In the genomic region with DNA sequence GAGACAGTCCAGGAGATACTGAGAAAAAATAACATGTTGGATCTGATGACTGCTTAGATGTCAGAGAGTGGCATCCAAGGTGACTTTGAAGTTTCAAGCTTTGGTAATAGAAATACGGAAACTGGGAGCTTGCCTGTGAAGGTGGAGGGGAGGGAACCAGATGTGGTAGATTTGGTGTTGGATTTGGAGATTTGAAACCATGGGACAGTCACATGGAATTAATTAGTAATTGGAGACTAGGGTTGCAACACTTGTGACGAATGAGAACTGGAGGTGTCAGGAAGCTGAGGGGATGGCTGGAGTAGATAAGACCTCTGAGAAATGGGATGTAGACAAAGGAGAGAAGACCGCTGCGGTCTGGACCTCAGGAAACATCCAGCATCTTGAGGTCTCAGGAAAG, we compare ENCODE assay signal across 17 cellular contexts. TPM values are rescaled to one million over a fixed set of nuclear protein-coding genes. Genes with fewer than 3 reads are reported as not detected.
DNase-seq lines count a peak whose midpoint lies in the region; ATAC-seq and TF ChIP-seq lines count a peak whose summit lies in the region.
"Had no signal": no experiment of that assay in that cellular context is flagged by ENCODE, and none has a peak within 500 bp of the region (broad histone marks: within the 10 kb centered on the region; RNA-seq: fewer than 3 reads in every experiment).

No MANE protein-coding gene starts in this region.

- CTCF ChIA-PET in BJ (lab: Yijun Ruan, JAX) = interaction anchor here (0.8 to 1.4 kb wide), 2 partner anchors 26 to 29 kb away, joined by 3 to 4 read pairs; no protein-coding TSS in a partner anchor
- CTCF ChIA-PET in IMR-90 (lab: Yijun Ruan, JAX) = interaction anchor here (0.8 kb wide), 1 partner anchor 26 kb away, joined by 3 read pairs; no protein-coding TSS in a partner anchor

- peak overlapping the region; percentile 25 for H4K5ac ChIP-seq in IMR-90 (ENCODE audit: low read depth, low read length)
- no peak overlapping the region for H4K5ac ChIP-seq in mesendoderm (ENCODE audit: low read length)

- WGBS in IMR-90 (ENCODE audit: extremely low coverage in 2 of 2, insufficient read length in 1 of 2), 2 experiments = 100% methylated on average over 1 of the region's 4 CpGs; no CpG with 5 or more reads in 1 of the 2 experiments
- WGBS in mesendoderm (ENCODE audit: extremely low coverage, insufficient coverage, low lambda C conversion rate) = no CpG with 5 or more reads among the region's 4 CpGs

- H3K14ac ChIP-seq in IMR-90 (replicated peaks; ENCODE audit: low read depth, low read length) = peak overlapping the region; percentile 16; the same call in 1 of the 2 replicates

- H3K56ac ChIP-seq in IMR-90 (ENCODE audit: extremely low read depth, insufficient read depth, low read length) = no peak overlapping the region
- H3K56ac ChIP-seq in mesendoderm (ENCODE audit: low read length) = no peak overlapping the region

- in situ Hi-C loops in IMR-90 (cut with MboI; ENCODE audit: low sequenced_read_pairs) = no loop called here

- ATAC-seq in IMR-90 (ENCODE audit: low read depth) = no peak
- ATAC-seq: activated T-cell treated with anti-CD3 and anti-CD28 coated beads, Interleukin-2, amount 50 U/mL, for 72 hours; esophagus mucosa; right lobe of liver had no signal

- peak overlapping the region; percentile 60; the same call in 2 of the 3 replicates for H2BK15ac ChIP-seq in IMR-90 (ENCODE audit: low read depth, low read length)
- H2BK15ac ChIP-seq in mesendoderm (replicated peaks; ENCODE audit: low read depth) = no peak overlapping the region

- no peak overlapping the region for H3K4me3 ChIP-seq in BJ (ENCODE audit: low read depth, low read length)
- no peak overlapping the region for H3K4me3 ChIP-seq in IMR-90 (ENCODE audit: insufficient read depth, low read depth, low read length)
- no peak overlapping the region for H3K4me3 ChIP-seq in mesendoderm (ENCODE audit: low read length)
- H3K4me3 ChIP-seq: right lobe of liver had no signal

- H2AK5ac ChIP-seq in IMR-90 (ENCODE audit: low read depth, low read length) (peak overlapping the region; percentile 48; the same call in 1 of the 2 replicates), mesendoderm (ENCODE audit: low read length) (no peak overlapping the region)

- H3K27ac Mint-ChIP-seq in chondrocyte (ENCODE audit: unreplicated experiment) = peak overlapping the region; percentile 20
- H3K27ac Mint-ChIP-seq: activated B cell treated with CpG ODN at 0.5 μM for 24 hours; activated naive CD8-positive, alpha-beta T cell treated with anti-CD3 and anti-CD28 coated beads for 36 hours; activated T-cell treated with anti-CD3 and anti-CD28 coated beads, Interleukin-2, amount 50 U/mL, for 72 hours; B cell had no signal

- TF ChIP-seq CTCF in BJ (IDR thresholded peaks at IDR 0.05; ENCODE audit: insufficient read depth, low read depth, low read length) = no peak
- TF ChIP-seq CTCF in IMR-90 (conservative IDR thresholded peaks at IDR 0.05; ENCODE audit: low read depth, low read length) = no peak
- TF ChIP-seq CTCF in chondrocyte (IDR thresholded peaks at IDR 0.05) = no peak

- H3K18ac ChIP-seq in IMR-90 (ENCODE audit: low read depth, low read length) (peak overlapping the region; percentile 42), mesendoderm (ENCODE audit: low read length) (no peak overlapping the region)

- H3K79me2 ChIP-seq in mesendoderm (ENCODE audit: control insufficient read depth, insufficient read depth, low read length) = no peaks in the 10 kb centered on the region

- dilution Hi-C loops in IMR-90 (cut with HindIII; ENCODE audit: low sequenced_read_pairs, unreplicated experiment) = no loop called here

- H4K20me1 ChIP-seq in IMR-90 (ENCODE audit: insufficient read depth, low read length) = no peaks in the 10 kb centered on the region

- H4K91ac ChIP-seq in IMR-90 (ENCODE audit: insufficient read depth, low read depth, low read length) = no peak overlapping the region

- no peak overlapping the region for H3K23ac ChIP-seq in IMR-90 (ENCODE audit: low read depth, low read length)
- H3K23ac ChIP-seq in mesendoderm (ENCODE audit: low read length) = no peak overlapping the region

- H3K9ac ChIP-seq in IMR-90 (ENCODE audit: low read depth, low read length) (no peak overlapping the region), mesendoderm (ENCODE audit: low read length) (no peak overlapping the region)

- TF ChIP-seq POLR2A in IMR-90 (IDR thresholded peaks at IDR 0.05; ENCODE audit: low read depth, low read length) = no peak

- no peak for TF ChIP-seq RAD21 in IMR-90 (IDR thresholded peaks at IDR 0.05; ENCODE audit: low read length)

- H3K36me3 Mint-ChIP-seq in chondrocyte (ENCODE audit: low read depth) = no peaks in the 10 kb centered on the region
- H3K36me3 Mint-ChIP-seq: activated naive CD8-positive, alpha-beta T cell treated with anti-CD3 and anti-CD28 coated beads for 36 hours had no signal

- H3K4ac ChIP-seq in IMR-90 (ENCODE audit: low read depth, low read length) = peak overlapping the region; percentile 21; the same call in 1 of the 2 replicates
- no peak overlapping the region for H3K4ac ChIP-seq in mesendoderm (ENCODE audit: low read depth, low read length)

- H3K27me3 ChIP-seq in BJ (ENCODE audit: control insufficient read depth, insufficient read depth, low read length) (no peaks in the 10 kb centered on the region), IMR-90 (ENCODE audit: control insufficient read depth, insufficient read depth, low read length) (no peaks in the 10 kb centered on the region), mesendoderm (ENCODE audit: insufficient read depth, low read length, poor library complexity) (no peaks in the 10 kb centered on the region)
- H3K27me3 ChIP-seq: right lobe of liver had no signal

- peaks cover 5% of the 10 kb centered on the region; the same call in 1 of the 2 replicates for H3K9me1 ChIP-seq in IMR-90 (ENCODE audit: insufficient read depth, low read length)

- H2BK5ac ChIP-seq in IMR-90 (ENCODE audit: low read depth, low read length, poor library complexity, severe bottlenecking) = no peak overlapping the region
- no peak overlapping the region for H2BK5ac ChIP-seq in mesendoderm (ENCODE audit: low read length)

- intact Hi-C loops in IMR-90 (cut with micrococcal nuclease) = no loop called here

- no peaks in the 10 kb centered on the region for H3K27me3 Mint-ChIP-seq in chondrocyte (ENCODE audit: low read depth)

- H3K36me3 ChIP-seq in BJ (ENCODE audit: control insufficient read depth, insufficient read depth, low read length) = no peaks in the 10 kb centered on the region
- no peaks in the 10 kb centered on the region for H3K36me3 ChIP-seq in IMR-90 (ENCODE audit: control insufficient read depth, insufficient read depth, low read length)
- H3K36me3 ChIP-seq in mesendoderm (ENCODE audit: control insufficient read depth, insufficient read depth, low read length) = no peaks in the 10 kb centered on the region
- H3K36me3 ChIP-seq: right lobe of liver had no signal

- H4K8ac ChIP-seq in IMR-90 (ENCODE audit: low read depth in 2 of 2, low read length in 2 of 2) (peak overlapping the region in 1 of 2 experiments; percentile 37; a peak in 1 of 4 replicates), mesendoderm (ENCODE audit: low read depth, low read length) (no peak overlapping the region)

- DNase-seq in BJ (ENCODE audit: low read depth) (peak; percentile 54), IMR-90 (peak; percentile 43), chondrocyte (ENCODE audit: low spot score) (no peak), mesendoderm (peak; percentile 22), hypothalamus (lab: John Stamatoyannopoulos, UW) (no peak), NCI-H1417 (lab: John Stamatoyannopoulos, UW) (no peak), NCI-H1105 (lab: John Stamatoyannopoulos, UW) (no peak)
- DNase-seq: activated B cell treated with CpG ODN at 0.5 μM for 24 hours; activated naive CD8-positive, alpha-beta T cell treated with anti-CD3 and anti-CD28 coated beads for 36 hours; activated T-cell treated with anti-CD3 and anti-CD28 coated beads, Interleukin-2, amount 50 U/mL, for 72 hours; DMS153; NCI-H1417 treated with DMSO at 0.1 percent for 48 hours; NCI-H226; right lobe of liver; T-helper 1 cell had no signal

- H2BK20ac ChIP-seq in IMR-90 (ENCODE audit: low read depth, low read length) = no peak overlapping the region; the same call in 1 of the 2 replicates

- BruUV-seq in IMR-90 (replicated peaks; lab: Mats Ljungman, UMichigan) = no TSS peak

- peak overlapping the region; percentile 32; the same call in 1 of the 2 replicates for H2BK120ac ChIP-seq in IMR-90 (ENCODE audit: low read depth, low read length)
- H2BK120ac ChIP-seq in mesendoderm (ENCODE audit: low read depth, low read length) = no peak overlapping the region

- POLR2A ChIA-PET in BJ (lab: Charles Lee) = no interaction called here
- POLR2A ChIA-PET in IMR-90 (lab: Charles Lee; ENCODE audit: unreplicated experiment) = interaction anchor here (0.5 kb wide), 1 partner anchor 146 kb away, joined by 7 read pairs; no protein-coding TSS in a partner anchor

- H3K4me1 ChIP-seq in IMR-90 (ENCODE audit: control insufficient read depth, insufficient read depth, low read length) (peaks cover 27% of the 10 kb centered on the region), mesendoderm (ENCODE audit: control insufficient read depth, low read depth, low read length) (peaks cover 2% of the 10 kb centered on the region)
- H3K4me1 ChIP-seq: right lobe of liver had no signal

- no peaks in the 10 kb centered on the region for H3K9me3 Mint-ChIP-seq in chondrocyte (ENCODE audit: low read depth)
- H3K9me3 Mint-ChIP-seq: activated B cell treated with CpG ODN at 0.5 μM for 24 hours; activated naive CD8-positive, alpha-beta T cell treated with anti-CD3 and anti-CD28 coated beads for 36 hours; activated T-cell treated with anti-CD3 and anti-CD28 coated beads, Interleukin-2, amount 50 U/mL, for 72 hours had no signal

- no peak overlapping the region for H2AFZ ChIP-seq in IMR-90 (replicated peaks; ENCODE audit: low read length, poor library complexity)

- H3K27ac ChIP-seq in IMR-90 (ENCODE audit: insufficient read depth, low read length) (peak overlapping the region; percentile 8; the same call in 1 of the 2 replicates), mesendoderm (ENCODE audit: low read depth, low read length) (no peak overlapping the region)
- H3K27ac ChIP-seq: right lobe of liver had no signal

- peaks cover 67% of the 10 kb centered on the region for H3K4me1 Mint-ChIP-seq in chondrocyte (ENCODE audit: low read depth)
- H3K4me1 Mint-ChIP-seq: activated B cell treated with CpG ODN at 0.5 μM for 24 hours; activated naive CD8-positive, alpha-beta T cell treated with anti-CD3 and anti-CD28 coated beads for 36 hours; B cell had no signal

- no peak overlapping the region for H3K4me3 Mint-ChIP-seq in chondrocyte (ENCODE audit: unreplicated experiment)
- H3K4me3 Mint-ChIP-seq: activated B cell treated with CpG ODN at 0.5 μM for 24 hours; activated naive CD8-positive, alpha-beta T cell treated with anti-CD3 and anti-CD28 coated beads for 36 hours; activated T-cell treated with anti-CD3 and anti-CD28 coated beads, Interleukin-2, amount 50 U/mL, for 72 hours; B cell had no signal

- no peaks in the 10 kb centered on the region for H3K79me1 ChIP-seq in IMR-90 (ENCODE audit: low read depth in 1 of 2, low read length in 2 of 2)
- H3K79me1 ChIP-seq in mesendoderm (ENCODE audit: low read length) = no peaks in the 10 kb centered on the region

- no peak overlapping the region for H3K4me2 ChIP-seq in IMR-90 (ENCODE audit: low read depth, low read length)
- no peak overlapping the region for H3K4me2 ChIP-seq in mesendoderm (ENCODE audit: low read length)

- no peaks in the 10 kb centered on the region for H3K9me3 ChIP-seq in IMR-90 (ENCODE audit: control insufficient read depth, insufficient read depth, low read length)
- H3K9me3 ChIP-seq: right lobe of liver had no signal

- H2AK9ac ChIP-seq in IMR-90 (replicated peaks; ENCODE audit: low read depth, low read length, poor library complexity) = no peak overlapping the region

RNA-seq across cellular contexts. Expression of gene RPL37A, which starts 46.7 kb away (rescaled TPM):
- polyA plus RNA-seq in BJ (2011; rRNA removed) (4,924 and 5,113 TPM in 2 replicates), IMR-90 (2012; rRNA removed) (1,504 and 1,572 TPM in 2 replicates)
- 586 and 746 TPM in 2 replicates for polyA minus RNA-seq in BJ (2011; rRNA and poly(A)+ RNA removed)
- total RNA-seq in IMR-90 (2012; rRNA removed) (341 and 804 TPM in 2 replicates), chondrocyte (2,015 to 2,317 TPM (median 2,049 TPM) in 3 replicates)
- polyA plus RNA-seq in IMR-90 (2012; cell fraction: cytosol; rRNA removed) = 2,705 and 5,319 TPM in 2 replicates
- 530 and 1,168 TPM in 2 replicates for polyA plus RNA-seq in IMR-90 (2012; cell fraction: nucleus; rRNA removed; ENCODE audit: low replicate concordance)
- 10,990 TPM for polyA plus RNA-seq in mesendoderm (2013, experiment 1 of 2)
- polyA plus RNA-seq in mesendoderm (2013, experiment 2 of 2) = 10,919 TPM

Comparison
In these comparisons a context has a peak if more than half of its experiments do, and no peak if none do; other contexts are left out.
1. DNase-seq: peak in BJ (single experiment), IMR-90 (single experiment) and mesendoderm (single experiment); none in chondrocyte (single experiment), hypothalamus (0 of 51), NCI-H1417 (0 of 3) and NCI-H1105 (single experiment).